In genomic region chr13:51339952-51340732, GRCh38 we compare ENCODE assay signal across 20 cellular contexts. TPM values are rescaled to one million over a fixed set of nuclear protein-coding genes. Genes with fewer than 3 reads are reported as not detected.
DNase-seq lines count a peak whose midpoint lies in the region; ATAC-seq, FAIRE-seq and TF ChIP-seq lines count a peak whose summit lies in the region.
"Had no signal": no experiment of that assay in that cellular context is flagged by ENCODE, and none has a peak within 500 bp of the region (broad histone marks: within the 10 kb centered on the region; RNA-seq: fewer than 3 reads in every experiment).

No MANE protein-coding gene starts in this region.

- no peaks in the 10 kb centered on the region for H3K79me2 ChIP-seq in trophoblast cell (ENCODE audit: control insufficient read depth, insufficient read depth, low read length, poor library complexity)

- H2AFZ ChIP-seq in trophoblast cell (ENCODE audit: insufficient read depth, low read length, poor library complexity), result no peak overlapping the region

- POLR2A ChIA-PET in activated CD4-positive, alpha-beta T cell treated with anti-CD3 and anti-CD28 coated beads for 36 hours (lab: Charles Lee), result no interaction called here

- CTCF ChIA-PET in activated CD4-positive, alpha-beta T cell treated with anti-CD3 and anti-CD28 coated beads for 36 hours (lab: Charles Lee), result no interaction called here

- H3K27me3 ChIP-seq in bronchial epithelial cell (ENCODE audit: control insufficient read depth, insufficient read depth, low read length) (no peaks in the 10 kb centered on the region), trophoblast cell (ENCODE audit: insufficient read depth, low read length) (no peaks in the 10 kb centered on the region)
- H3K27me3 ChIP-seq: BE2C, SJCRH30 had no signal

- intact Hi-C loops in activated CD4-positive, alpha-beta T cell treated with anti-CD3 and anti-CD28 coated beads for 36 hours (cut with DNase I, micrococcal nuclease), result no loop called here

- no peaks in the 10 kb centered on the region for H3K36me3 Mint-ChIP-seq in activated CD4-positive, alpha-beta T cell treated with anti-CD3 and anti-CD28 coated beads for 36 hours (ENCODE audit: low read depth)

- no peak overlapping the region for H2AK5ac ChIP-seq in trophoblast cell (ENCODE audit: low read length)

- H3K9ac ChIP-seq in trophoblast cell (ENCODE audit: low read length), result no peak overlapping the region

- no peak overlapping the region for H3K4me3 Mint-ChIP-seq in activated CD4-positive, alpha-beta T cell treated with anti-CD3 and anti-CD28 coated beads for 36 hours
- H3K4me3 Mint-ChIP-seq: CD4-positive, alpha-beta T cell had no signal

- H3K79me1 ChIP-seq in trophoblast cell (ENCODE audit: low read length), result no peaks in the 10 kb centered on the region

- H3K14ac ChIP-seq in trophoblast cell (ENCODE audit: low read length), result no peak overlapping the region

- H3K4me1 Mint-ChIP-seq in activated CD4-positive, alpha-beta T cell treated with anti-CD3 and anti-CD28 coated beads for 36 hours, result peaks cover 5% of the 10 kb centered on the region

- H3K4ac ChIP-seq in trophoblast cell (ENCODE audit: low read depth, low read length), result no peak overlapping the region

- H3K18ac ChIP-seq in trophoblast cell (ENCODE audit: low read length), result no peak overlapping the region

- H3K36me3 ChIP-seq in bronchial epithelial cell (ENCODE audit: control insufficient read depth, insufficient read depth, low read length), result no peaks in the 10 kb centered on the region
- H3K36me3 ChIP-seq in trophoblast cell (ENCODE audit: control insufficient read depth in 1 of 2, insufficient read depth in 2 of 2, low read length in 2 of 2), result no peaks in the 10 kb centered on the region
- H3K36me3 ChIP-seq: BE2C, SJCRH30 had no signal

- TF ChIP-seq CTCF in bronchial epithelial cell (IDR thresholded peaks at IDR 0.05; ENCODE audit: insufficient read depth, low read length, severe bottlenecking), result no peak

- FAIRE-seq in bronchial epithelial cell (lab: Jason Lieb, UNC), result peak; percentile 87

- no peak overlapping the region for H2BK5ac ChIP-seq in trophoblast cell (ENCODE audit: low read depth, low read length, poor library complexity)

- H4K12ac ChIP-seq in trophoblast cell (ENCODE audit: low read depth, low read length), result no peak overlapping the region

- H3K4me3 ChIP-seq in bronchial epithelial cell (ENCODE audit: low read depth, low read length) (no peak overlapping the region), trophoblast cell (ENCODE audit: low read depth, low read length) (no peak overlapping the region)
- H3K4me3 ChIP-seq: SJCRH30 had no signal

- peaks cover 3% of the 10 kb centered on the region for H3K27me3 Mint-ChIP-seq in activated CD4-positive, alpha-beta T cell treated with anti-CD3 and anti-CD28 coated beads for 36 hours
- H3K27me3 Mint-ChIP-seq: CD4-positive, alpha-beta T cell had no signal

- H3K27ac Mint-ChIP-seq in activated CD4-positive, alpha-beta T cell treated with anti-CD3 and anti-CD28 coated beads for 36 hours, result peak overlapping the region; percentile 21
- H3K27ac Mint-ChIP-seq: CD4-positive, alpha-beta T cell had no signal

- no peak for DNase-seq in activated CD4-positive, alpha-beta T cell treated with anti-CD3 and anti-CD28 coated beads for 36 hours
- DNase-seq in activated CD4-positive, alpha-beta T cell treated with anti-CD3 and anti-CD28 coated beads, Interleukin-2, amount 50 U/mL, for 1 hour, result no peak
- DNase-seq in HT1080 (ENCODE audit: low read depth), result peak; percentile 26
- peak; percentile 48 for DNase-seq in bronchial epithelial cell (ENCODE audit: low read depth)
- no peak for DNase-seq in trophoblast cell
- DNase-seq in substantia nigra (lab: John Stamatoyannopoulos, UW), result no peak
- no peak for DNase-seq in NCI-H1694 treated with DMSO at 0.1 percent for 48 hours (lab: John Stamatoyannopoulos, UW)
- DNase-seq in mesenteric fat pad (ENCODE audit: low spot score), result no peak
- DNase-seq: 8988T; BE2C; CD4-positive, alpha-beta T cell; DMS53; Karpas-422; MM.1S; NCI-H187 treated with DMSO at 0.1 percent for 48 hours; NCI-H2171; NCI-H446; NK-92 treated with Interleukin-12 subunit alpha and Interleukin-12 subunit beta, amount 100 ng/mL, for 24 hours; OCI-M1; SJCRH30 had no signal

- no peak overlapping the region for H4K8ac ChIP-seq in trophoblast cell (ENCODE audit: low read depth, low read length)

- no peak overlapping the region for H2BK120ac ChIP-seq in trophoblast cell (ENCODE audit: insufficient read depth, low read length, poor library complexity)

- ATAC-seq in activated CD4-positive, alpha-beta T cell treated with anti-CD3 and anti-CD28 coated beads for 36 hours, result peak; percentile 65

- peak overlapping the region; percentile 73 for H3K23ac ChIP-seq in trophoblast cell (ENCODE audit: low read length)

- WGBS in trophoblast cell (ENCODE audit: extremely low coverage, insufficient coverage, insufficient read length), result no CpG with 5 or more reads among the region's 4 CpGs

- H3K4me2 ChIP-seq in trophoblast cell (ENCODE audit: low read length), result no peak overlapping the region

- peaks cover 2% of the 10 kb centered on the region for H3K9me3 ChIP-seq in trophoblast cell (ENCODE audit: insufficient read depth, low read depth, low read length)
- H3K9me3 ChIP-seq: BE2C, SJCRH30 had no signal

- H2BK12ac ChIP-seq in trophoblast cell (ENCODE audit: low read length), result no peak overlapping the region

- no peaks in the 10 kb centered on the region for H3K9me3 Mint-ChIP-seq in activated CD4-positive, alpha-beta T cell treated with anti-CD3 and anti-CD28 coated beads for 36 hours (ENCODE audit: low read depth)
- H3K9me3 Mint-ChIP-seq: CD4-positive, alpha-beta T cell had no signal

- no peaks in the 10 kb centered on the region for H3K4me1 ChIP-seq in trophoblast cell (ENCODE audit: control insufficient read depth in 1 of 2, insufficient read depth in 2 of 2, low read length in 2 of 2)
- H3K4me1 ChIP-seq: BE2C, SJCRH30 had no signal

- H4K91ac ChIP-seq in trophoblast cell (ENCODE audit: low read depth, low read length), result no peak overlapping the region

- no peak overlapping the region for H3K27ac ChIP-seq in trophoblast cell (ENCODE audit: low read depth, low read length)
- H3K27ac ChIP-seq in substantia nigra (ENCODE audit: low read depth, low read length, poor library complexity, severe bottlenecking), result no peak overlapping the region
- H3K27ac ChIP-seq: SJCRH30 had no signal

RNA-seq across cellular contexts. Expression of gene SERPINE3, which starts 0.7 kb away (rescaled TPM):
- not detected for total RNA-seq in activated CD4-positive, alpha-beta T cell treated with anti-CD3 and anti-CD28 coated beads for 36 hours
- total RNA-seq in HT1080 (2014; rRNA removed; shearing (Covaris generic)), result 0.03 TPM in 1 of 2 replicates, not detected in the other
- not detected in 2 replicates for polyA plus RNA-seq in HT1080 (2015; cell fraction: cytosol; rRNA removed)
- polyA plus RNA-seq in HT1080 (2015; cell fraction: nucleus; rRNA removed), result not detected in 2 replicates
- not detected in 2 replicates for total RNA-seq in bronchial epithelial cell
- not detected in 2 replicates for polyA plus RNA-seq in trophoblast cell (2013)
- total RNA-seq in mesenteric fat pad, result not detected
- total RNA-seq: CD4-positive, alpha-beta T cell; SJCRH30 had no signal

Comparison
In these comparisons a context has a peak if more than half of its experiments do, and no peak if none do; other contexts are left out.
1. DNase-seq: peak in HT1080 (single experiment) and bronchial epithelial cell (single experiment); none in activated CD4-positive, alpha-beta T cell treated with anti-CD3 and anti-CD28 coated beads for 36 hours (single experiment), activated CD4-positive, alpha-beta T cell treated with anti-CD3 and anti-CD28 coated beads, Interleukin-2, amount 50 U/mL, for 1 hour (single experiment), trophoblast cell (0 of 2), substantia nigra (0 of 49), NCI-H1694 treated with DMSO at 0.1 percent for 48 hours (single experiment) and mesenteric fat pad (single experiment).